31 cellular contexts compared by ENCODE assay signal in genomic region chrX:71393919-71394318, GRCh38.
"Had no signal": no experiment of that assay in that cellular context is flagged by ENCODE, and none has a peak within 500 bp of the region (broad histone marks: within the 10 kb centered on the region; RNA-seq: fewer than 3 reads in every experiment).

No MANE protein-coding gene starts in this region.

- H3K4me3 ChIP-seq: esophagus muscularis mucosa, heart left ventricle, lower lobe of right lung, pancreas, prostate gland, sigmoid colon, suprapubic skin, tibial artery, upper lobe of right lung had no signal

- H3K9me3 Mint-ChIP-seq: activated naive CD4-positive, alpha-beta T cell treated with anti-CD3 and anti-CD28 coated beads for 36 hours; activated T-helper 1 cell treated with anti-CD3 and anti-CD28 coated beads, Interleukin-12 subunit alpha, Interleukin-12 subunit beta, Interleukin-2, Interleukin-4 antibody, amounts not matched to agents 30 ng/mL and 10 ng/mL and 1 ng/mL, durations not matched to agents 14 hours and 24 hours and 36 hours; neural crest cell; stimulated activated effector memory CD8-positive, alpha-beta T cell treated with anti-CD3 and anti-CD28 coated beads, Interleukin-12 subunit alpha, Interleukin-12 subunit beta, amount 100 ng/mL, for 72 hours; WTC11 had no signal

- FAIRE-seq: pancreas, small intestine, TTC549 had no signal

- H3K9me3 ChIP-seq: esophagus muscularis mucosa, heart left ventricle, lower lobe of right lung, pancreas, prostate gland, sigmoid colon, suprapubic skin, tibial artery, upper lobe of right lung had no signal

- H3K4me1 Mint-ChIP-seq: neural crest cell; stimulated activated effector memory CD8-positive, alpha-beta T cell treated with anti-CD3 and anti-CD28 coated beads, Interleukin-12 subunit alpha, Interleukin-12 subunit beta, amount 100 ng/mL, for 72 hours; WTC11 had no signal

- H3K4me3 Mint-ChIP-seq: activated naive CD4-positive, alpha-beta T cell treated with anti-CD3 and anti-CD28 coated beads for 36 hours; activated T-helper 1 cell treated with anti-CD3 and anti-CD28 coated beads, Interleukin-12 subunit alpha, Interleukin-12 subunit beta, Interleukin-2, Interleukin-4 antibody, amounts not matched to agents 30 ng/mL and 10 ng/mL and 1 ng/mL, durations not matched to agents 14 hours and 24 hours and 36 hours; naive thymus-derived CD8-positive, alpha-beta T cell; neural crest cell; stimulated activated effector memory CD8-positive, alpha-beta T cell treated with anti-CD3 and anti-CD28 coated beads, Interleukin-12 subunit alpha, Interleukin-12 subunit beta, amount 100 ng/mL, for 72 hours; WTC11 had no signal

- H3K27me3 Mint-ChIP-seq: naive thymus-derived CD8-positive, alpha-beta T cell had no signal

- DNase-seq: activated CD4-positive, alpha-beta T cell treated with anti-CD3 and anti-CD28 coated beads for 1 hour; activated CD4-positive, alpha-beta T cell treated with anti-CD3 and anti-CD28 coated beads, Interleukin-2, amount 50 U/mL, for 1 hour; activated CD8-positive, alpha-beta memory T cell treated with anti-CD3 and anti-CD28 coated beads, Interleukin-2, amount 50 U/mL, for 4 hours; activated effector memory CD4-positive, alpha-beta T cell treated with anti-CD3 and anti-CD28 coated beads, Interleukin-2, amount 50 U/mL, for 16 hours; activated naive CD4-positive, alpha-beta T cell treated with anti-CD3 and anti-CD28 coated beads for 36 hours; activated T-cell treated with anti-CD3 and anti-CD28 coated beads, Interleukin-2, amount 50 U/mL, for 1 hour; amniotic stem cell; caudate nucleus; cortex of kidney; foreskin keratinocyte; heart left ventricle; kidney glomerular epithelial cell; lower lobe of right lung; mesenchymal stem cell; naive thymus-derived CD8-positive, alpha-beta T cell; nucleus accumbens; pancreas; retina; sigmoid colon; small intestine; stimulated activated CD4-positive, alpha-beta T cell treated with anti-CD3 and anti-CD28 coated beads, Interleukin-4, amount 100 ng/mL, for 24 hours; tibial artery; upper lobe of right lung had no signal

- ATAC-seq: foreskin keratinocyte; heart left ventricle; lower lobe of right lung; naive thymus-derived CD8-positive, alpha-beta T cell; pancreas; stimulated activated effector memory CD8-positive, alpha-beta T cell treated with anti-CD3 and anti-CD28 coated beads, Interleukin-12 subunit alpha, Interleukin-12 subunit beta, amount 100 ng/mL, for 72 hours; upper lobe of right lung; WTC11 had no signal

- H3K4me1 ChIP-seq: esophagus muscularis mucosa, foreskin keratinocyte, heart left ventricle, lower lobe of right lung, pancreas, prostate gland, sigmoid colon, suprapubic skin, tibial artery, upper lobe of right lung had no signal

- H3K27me3 ChIP-seq: foreskin keratinocyte, heart left ventricle, pancreas, sigmoid colon, suprapubic skin, tibial artery, upper lobe of right lung had no signal

- H3K27ac Mint-ChIP-seq: activated naive CD4-positive, alpha-beta T cell treated with anti-CD3 and anti-CD28 coated beads for 36 hours; activated T-helper 1 cell treated with anti-CD3 and anti-CD28 coated beads, Interleukin-12 subunit alpha, Interleukin-12 subunit beta, Interleukin-2, Interleukin-4 antibody, amounts not matched to agents 30 ng/mL and 10 ng/mL and 1 ng/mL, durations not matched to agents 14 hours and 24 hours and 36 hours; WTC11 had no signal

- H3K27ac ChIP-seq: esophagus muscularis mucosa, foreskin keratinocyte, heart left ventricle, lower lobe of right lung, pancreas, prostate gland, sigmoid colon, suprapubic skin, tibial artery, upper lobe of right lung had no signal
